Comparison of ENCODE assay signal across 1 cellular context in genomic region chr13:37481858-37482227, GRCh38.
TF ChIP-seq lines count a peak whose summit lies in the region.

No MANE protein-coding gene starts in this region.

TF ChIP-seq in GM23338, 12 proteins besides CTCF, POLR2A, EP300 and RAD21 (continued from another document):
- TF ChIP-seq REST (IDR thresholded peaks at IDR 0.05; ENCODE audit: unreplicated experiment) (no peak), ETS1 (IDR thresholded peaks at IDR 0.05) (no peak), ZNF462 (CRISPR knock-in tag; IDR thresholded peaks at IDR 0.05) (no peak), JUNB (IDR thresholded peaks at IDR 0.05; ENCODE audit: unreplicated experiment) (no peak)
